ENCODE assay signal across 32 cellular contexts in the genomic region with DNA sequence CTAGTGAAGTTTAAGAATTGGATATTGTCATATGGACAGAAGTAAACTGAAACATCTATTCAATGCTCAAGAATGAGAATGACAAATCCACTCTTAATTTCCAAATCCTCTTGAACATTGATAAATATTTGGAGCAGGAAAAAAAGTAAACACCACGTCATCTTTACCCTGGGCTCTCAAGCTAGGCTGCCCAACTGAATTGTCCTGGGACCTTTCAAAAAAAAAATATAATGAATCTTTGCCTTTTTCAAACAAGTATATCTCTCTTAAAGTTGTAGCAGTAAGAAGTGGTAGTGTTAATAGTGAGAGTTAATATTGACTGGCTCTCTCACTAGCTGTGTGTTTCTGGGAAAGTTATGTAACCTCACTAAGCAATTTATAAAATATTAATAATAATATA.
"Had no signal": no experiment of that assay in that cellular context is flagged by ENCODE, and none has a peak within 500 bp of the region (broad histone marks: within the 10 kb centered on the region; RNA-seq: fewer than 3 reads in every experiment).

No MANE protein-coding gene starts in this region.

- H3K4me1 ChIP-seq: adrenal gland, ascending aorta, body of pancreas, breast epithelium had no signal

- H3K4me3 ChIP-seq: adrenal gland, ascending aorta, body of pancreas, breast epithelium, cardiac muscle cell had no signal

- H3K9me3 ChIP-seq: adrenal gland, ascending aorta, body of pancreas, breast epithelium had no signal

- FAIRE-seq: astrocyte had no signal

- H3K36me3 ChIP-seq: adrenal gland, ascending aorta, brain microvascular endothelial cell, breast epithelium, cardiac muscle cell had no signal

- H3K27ac ChIP-seq: adrenal gland, ascending aorta, body of pancreas, brain microvascular endothelial cell, breast epithelium, cardiac muscle cell had no signal

- ATAC-seq: activated naive CD4-positive, alpha-beta T cell treated with anti-CD3 and anti-CD28 coated beads, Interleukin-2, amount 50 U/mL, for 72 hours; activated naive CD8-positive, alpha-beta T cell treated with anti-CD3 and anti-CD28 coated beads, Interleukin-2, amount 50 U/mL, for 24 hours; activated T-cell treated with anti-CD3 and anti-CD28 coated beads, Interleukin-2, amount 50 U/mL, for 4 hours; activated T-cell treated with anti-CD3 and anti-CD28 coated beads, Interleukin-2, amount 50 U/mL, for 72 hours; activated T-helper 17 cell treated with anti-CD3 and anti-CD28 coated beads, Interleukin-2, amount 50 U/mL, for 72 hours; body of pancreas had no signal

- H3K27me3 ChIP-seq: adrenal gland, ascending aorta, body of pancreas, brain microvascular endothelial cell, breast epithelium, cardiac muscle cell had no signal

- DNase-seq: activated effector memory CD4-positive, alpha-beta T cell treated with anti-CD3 and anti-CD28 coated beads, Interleukin-2, amount 50 U/mL, for 16 hours; activated effector memory CD4-positive, alpha-beta T cell treated with Interleukin-2 at 50 U/mL for 16 hours; activated gamma-delta T cell; activated gamma-delta T cell treated with Interleukin-2 at 50 U/mL for 16 hours; activated naive CD4-positive, alpha-beta T cell; activated naive CD4-positive, alpha-beta T cell treated with anti-CD3 and anti-CD28 coated beads for 36 hours; activated naive CD4-positive, alpha-beta T cell treated with anti-CD3 and anti-CD28 coated beads, Interleukin-2, amount 10 ng/mL, durations not matched to agents 7 days and 5 days; activated naive CD4-positive, alpha-beta T cell treated with anti-CD3 and anti-CD28 coated beads, Interleukin-2, amount 50 U/mL, for 16 hours; activated naive CD4-positive, alpha-beta T cell treated with Interleukin-2 at 50 U/mL for 16 hours; activated naive CD8-positive, alpha-beta T cell treated with anti-CD3 and anti-CD28 coated beads for 36 hours; activated naive CD8-positive, alpha-beta T cell treated with anti-CD3 and anti-CD28 coated beads, Interleukin-2, amount 10 ng/mL, durations not matched to agents 7 days and 5 days; activated naive CD8-positive, alpha-beta T cell treated with anti-CD3 and anti-CD28 coated beads, Interleukin-2, amount 50 U/mL, for 24 hours; activated T-cell treated with anti-CD3 and anti-CD28 coated beads, Interleukin-2, amount 50 U/mL, for 1 hour; activated T-cell treated with anti-CD3 and anti-CD28 coated beads, Interleukin-2, amount 50 U/mL, for 24 hours; activated T-cell treated with anti-CD3 and anti-CD28 coated beads, Interleukin-2, amount 50 U/mL, for 4 hours; activated T-cell treated with anti-CD3 and anti-CD28 coated beads, Interleukin-2, amount 50 U/mL, for 48 hours; activated T-cell treated with anti-CD3 and anti-CD28 coated beads, Interleukin-2, amount 50 U/mL, for 72 hours; adrenal gland; amniotic stem cell; amygdala; anterior cingulate cortex; aorta; body of pancreas; brain microvascular endothelial cell; central memory CD4-positive, alpha-beta T cell; cerebellar nuclear complex had no signal
